1 cellular context compared by ENCODE assay signal in the genomic region with DNA sequence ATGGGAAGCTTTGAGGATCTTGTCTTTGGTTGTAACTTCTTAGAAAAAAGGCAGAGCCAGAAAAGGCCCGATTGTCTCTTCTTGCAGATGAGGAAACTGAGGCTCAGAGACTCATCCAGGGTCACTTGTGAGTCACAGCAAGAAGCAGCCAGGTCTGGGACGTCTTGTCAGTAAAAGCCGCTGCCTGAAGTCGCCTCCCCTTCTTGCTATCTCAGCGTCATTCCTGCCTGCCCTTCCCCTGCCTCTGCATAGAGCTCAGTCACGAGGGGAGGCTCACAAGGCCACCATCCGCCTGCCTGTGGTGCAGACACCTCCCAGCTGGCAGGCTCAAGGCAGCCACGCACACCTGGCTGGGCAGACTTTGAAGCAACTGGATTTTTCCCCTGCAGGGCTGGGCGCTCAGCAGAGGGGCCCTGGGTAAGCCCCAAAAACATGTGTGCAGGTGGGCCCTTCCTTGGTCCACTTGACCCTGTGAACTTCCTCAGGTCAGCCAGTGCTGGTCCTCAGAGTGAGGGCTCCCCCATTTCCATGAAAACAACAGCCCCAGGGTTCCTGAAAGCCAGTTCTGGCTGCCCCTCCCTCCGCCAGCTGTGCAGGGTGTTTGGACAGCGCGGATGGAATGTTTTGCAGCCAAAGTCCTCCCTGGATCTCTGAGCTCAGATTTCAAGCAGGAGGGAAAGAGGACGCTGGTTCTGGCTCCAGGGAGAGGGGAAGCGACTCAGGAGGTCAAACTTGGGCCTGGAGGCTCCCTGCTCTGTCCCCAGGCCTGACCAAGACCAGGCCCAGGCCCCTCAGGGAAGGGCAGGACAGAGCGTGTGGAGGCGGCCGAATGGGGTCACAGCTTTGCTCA.
A peak's percentile ranks its signal among the peaks of the same experiment; 100 is the strongest.
TF ChIP-seq lines count a peak whose summit lies in the region.

No MANE protein-coding gene starts in this region.

TF ChIP-seq in HepG2, 621 proteins besides CTCF, POLR2A, EP300 and RAD21 (continues in another document):
- TF ChIP-seq NONO (IDR thresholded peaks at IDR 0.05) (no peak), NONO (CRISPR knock-in tag; conservative IDR thresholded peaks at IDR 0.05) (0 out of 2 replicates have a peak, but pooled peaks have one; percentile 35), NRL (CRISPR knock-in tag; IDR thresholded peaks at IDR 0.05; ENCODE audit: borderline replicate concordance) (peak; percentile 73; the same call in 1 of the 2 replicates), MTA3 (CRISPR knock-in tag; IDR thresholded peaks at IDR 0.05) (no peak), THAP11 (CRISPR knock-in tag; IDR thresholded peaks at IDR 0.05) (no peak; the same call in 1 of the 2 replicates), ZNF251 (CRISPR knock-in tag; IDR thresholded peaks at IDR 0.05) (no peak), ZNF484 (CRISPR knock-in tag; IDR thresholded peaks at IDR 0.05; ENCODE audit: borderline replicate concordance, low read depth) (no peak), ZNF382 (CRISPR knock-in tag; IDR thresholded peaks at IDR 0.05; ENCODE audit: borderline replicate concordance) (no peak), SMAD3 (CRISPR knock-in tag; IDR thresholded peaks at IDR 0.05) (no peak; the same call in 1 of the 2 replicates), DNMT3B (CRISPR knock-in tag; conservative IDR thresholded peaks at IDR 0.05) (no peak), REPIN1 (CRISPR knock-in tag; IDR thresholded peaks at IDR 0.05; ENCODE audit: borderline replicate concordance, low read depth) (peak; percentile 60; the same call in 1 of the 2 replicates), POLR2AphosphoS5 (IDR thresholded peaks at IDR 0.05; ENCODE audit: low read depth, low read length) (peak; percentile 55; the same call in 1 of the 2 replicates), KAT8 (CRISPR knock-in tag; IDR thresholded peaks at IDR 0.05) (peak; percentile 69), STAT5B (CRISPR knock-in tag; IDR thresholded peaks at IDR 0.05) (no peak), ZNF512B (CRISPR knock-in tag; IDR thresholded peaks at IDR 0.05; ENCODE audit: borderline replicate concordance) (peak; percentile 87; the same call in 1 of the 2 replicates), POGZ (CRISPR knock-in tag; IDR thresholded peaks at IDR 0.05) (peak; percentile 62; the same call in 1 of the 2 replicates), ZBTB25 (CRISPR knock-in tag; IDR thresholded peaks at IDR 0.05) (no peak; the same call in 1 of the 2 replicates), ZNF724P (CRISPR knock-in tag; IDR thresholded peaks at IDR 0.05; ENCODE audit: borderline replicate concordance) (no peak), MEIS1 (CRISPR knock-in tag; IDR thresholded peaks at IDR 0.05; ENCODE audit: borderline replicate concordance) (peak; percentile 18; the same call in 1 of the 2 replicates), ZNF761 (CRISPR knock-in tag; conservative IDR thresholded peaks at IDR 0.05) (peak; percentile 75; the same call in 1 of the 2 replicates), GTF2F1 (IDR thresholded peaks at IDR 0.05; ENCODE audit: low read length) (no peak), ZNF709 (CRISPR knock-in tag; IDR thresholded peaks at IDR 0.05) (0 out of 2 replicates have a peak, but pooled peaks have one; percentile 47), XBP1 (CRISPR knock-in tag; IDR thresholded peaks at IDR 0.05) (no peak), HCFC1 (IDR thresholded peaks at IDR 0.05; ENCODE audit: low read depth, low read length) (no peak), ELF1 (CRISPR knock-in tag; IDR thresholded peaks at IDR 0.05) (peak; percentile 57; the same call in 1 of the 2 replicates), ZNF512 (CRISPR knock-in tag; IDR thresholded peaks at IDR 0.05) (no peak), ZNF12 (CRISPR knock-in tag; IDR thresholded peaks at IDR 0.05) (no peak), ZNF296 (CRISPR knock-in tag; conservative IDR thresholded peaks at IDR 0.05) (0 out of 2 replicates have a peak, but pooled peaks have one; percentile 65), IKZF4 (CRISPR knock-in tag; IDR thresholded peaks at IDR 0.05; ENCODE audit: borderline replicate concordance, low read depth, not compliant biosample characterization) (no peak), PPARG (CRISPR knock-in tag; conservative IDR thresholded peaks at IDR 0.05) (no peak; the same call in 1 of the 2 replicates)
- TF ChIP-seq, protein P1, sequence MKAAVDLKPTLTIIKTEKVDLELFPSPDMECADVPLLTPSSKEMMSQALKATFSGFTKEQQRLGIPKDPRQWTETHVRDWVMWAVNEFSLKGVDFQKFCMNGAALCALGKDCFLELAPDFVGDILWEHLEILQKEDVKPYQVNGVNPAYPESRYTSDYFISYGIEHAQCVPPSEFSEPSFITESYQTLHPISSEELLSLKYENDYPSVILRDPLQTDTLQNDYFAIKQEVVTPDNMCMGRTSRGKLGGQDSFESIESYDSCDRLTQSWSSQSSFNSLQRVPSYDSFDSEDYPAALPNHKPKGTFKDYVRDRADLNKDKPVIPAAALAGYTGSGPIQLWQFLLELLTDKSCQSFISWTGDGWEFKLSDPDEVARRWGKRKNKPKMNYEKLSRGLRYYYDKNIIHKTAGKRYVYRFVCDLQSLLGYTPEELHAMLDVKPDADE (CRISPR knock-in tag; IDR thresholded peaks at IDR 0.05): no peak
- TF ChIP-seq, protein P2, sequence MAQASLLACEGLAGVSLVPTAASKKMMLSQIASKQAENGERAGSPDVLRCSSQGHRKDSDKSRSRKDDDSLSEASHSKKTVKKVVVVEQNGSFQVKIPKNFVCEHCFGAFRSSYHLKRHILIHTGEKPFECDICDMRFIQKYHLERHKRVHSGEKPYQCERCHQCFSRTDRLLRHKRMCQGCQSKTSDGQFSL (CRISPR knock-in tag; IDR thresholded peaks at IDR 0.05): peak; percentile 77; the same call in 1 of the 2 replicates
- TF ChIP-seq, protein P3, sequence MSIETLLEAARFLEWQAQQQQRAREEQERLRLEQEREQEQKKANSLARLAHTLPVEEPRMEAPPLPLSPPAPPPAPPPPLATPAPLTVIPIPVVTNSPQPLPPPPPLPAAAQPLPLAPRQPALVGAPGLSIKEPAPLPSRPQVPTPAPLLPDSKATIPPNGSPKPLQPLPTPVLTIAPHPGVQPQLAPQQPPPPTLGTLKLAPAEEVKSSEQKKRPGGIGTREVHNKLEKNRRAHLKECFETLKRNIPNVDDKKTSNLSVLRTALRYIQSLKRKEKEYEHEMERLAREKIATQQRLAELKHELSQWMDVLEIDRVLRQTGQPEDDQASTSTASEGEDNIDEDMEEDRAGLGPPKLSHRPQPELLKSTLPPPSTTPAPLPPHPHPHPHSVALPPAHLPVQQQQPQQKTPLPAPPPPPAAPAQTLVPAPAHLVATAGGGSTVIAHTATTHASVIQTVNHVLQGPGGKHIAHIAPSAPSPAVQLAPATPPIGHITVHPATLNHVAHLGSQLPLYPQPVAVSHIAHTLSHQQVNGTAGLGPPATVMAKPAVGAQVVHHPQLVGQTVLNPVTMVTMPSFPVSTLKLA (IDR thresholded peaks at IDR 0.05): no peak
- TF ChIP-seq, protein P4, sequence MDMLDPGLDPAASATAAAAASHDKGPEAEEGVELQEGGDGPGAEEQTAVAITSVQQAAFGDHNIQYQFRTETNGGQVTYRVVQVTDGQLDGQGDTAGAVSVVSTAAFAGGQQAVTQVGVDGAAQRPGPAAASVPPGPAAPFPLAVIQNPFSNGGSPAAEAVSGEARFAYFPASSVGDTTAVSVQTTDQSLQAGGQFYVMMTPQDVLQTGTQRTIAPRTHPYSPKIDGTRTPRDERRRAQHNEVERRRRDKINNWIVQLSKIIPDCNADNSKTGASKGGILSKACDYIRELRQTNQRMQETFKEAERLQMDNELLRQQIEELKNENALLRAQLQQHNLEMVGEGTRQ (IDR thresholded peaks at IDR 0.05; ENCODE audit: low read depth, low read length): no peak
- TF ChIP-seq, protein P4 (CRISPR knock-in tag; IDR thresholded peaks at IDR 0.05; ENCODE audit: borderline replicate concordance): no peak
- TF ChIP-seq, protein P5, sequence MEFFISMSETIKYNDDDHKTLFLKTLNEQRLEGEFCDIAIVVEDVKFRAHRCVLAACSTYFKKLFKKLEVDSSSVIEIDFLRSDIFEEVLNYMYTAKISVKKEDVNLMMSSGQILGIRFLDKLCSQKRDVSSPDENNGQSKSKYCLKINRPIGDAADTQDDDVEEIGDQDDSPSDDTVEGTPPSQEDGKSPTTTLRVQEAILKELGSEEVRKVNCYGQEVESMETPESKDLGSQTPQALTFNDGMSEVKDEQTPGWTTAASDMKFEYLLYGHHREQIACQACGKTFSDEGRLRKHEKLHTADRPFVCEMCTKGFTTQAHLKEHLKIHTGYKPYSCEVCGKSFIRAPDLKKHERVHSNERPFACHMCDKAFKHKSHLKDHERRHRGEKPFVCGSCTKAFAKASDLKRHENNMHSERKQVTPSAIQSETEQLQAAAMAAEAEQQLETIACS (CRISPR knock-in tag; IDR thresholded peaks at IDR 0.05): no peak
- TF ChIP-seq, protein P6, sequence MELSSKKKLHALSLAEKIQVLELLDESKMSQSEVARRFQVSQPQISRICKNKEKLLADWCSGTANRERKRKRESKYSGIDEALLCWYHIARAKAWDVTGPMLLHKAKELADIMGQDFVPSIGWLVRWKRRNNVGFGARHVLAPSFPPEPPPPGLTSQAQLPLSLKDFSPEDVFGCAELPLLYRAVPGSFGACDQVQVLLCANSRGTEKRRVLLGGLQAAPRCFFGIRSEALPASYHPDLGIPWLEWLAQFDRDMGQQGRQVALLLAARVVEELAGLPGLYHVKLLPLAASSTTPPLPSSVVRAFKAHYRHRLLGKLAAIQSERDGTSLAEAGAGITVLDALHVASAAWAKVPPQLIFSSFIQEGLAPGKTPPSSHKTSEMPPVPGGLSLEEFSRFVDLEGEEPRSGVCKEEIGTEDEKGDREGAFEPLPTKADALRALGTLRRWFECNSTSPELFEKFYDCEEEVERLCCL (CRISPR knock-in tag; IDR thresholded peaks at IDR 0.05; ENCODE audit: borderline replicate concordance): no peak
